ENCODE assay signal across 15 cellular contexts in genomic region chr1:96521994-96522760, GRCh38.
DNase-seq lines count a peak whose midpoint lies in the region; ATAC-seq and TF ChIP-seq lines count a peak whose summit lies in the region.
"Had no signal": no experiment of that assay in that cellular context is flagged by ENCODE, and none has a peak within 500 bp of the region (broad histone marks: within the 10 kb centered on the region; RNA-seq: fewer than 3 reads in every experiment).

No MANE protein-coding gene starts in this region.

- H3K4me1 Mint-ChIP-seq in MCF 10A (ENCODE audit: insufficient read depth, unreplicated experiment) = peaks cover 11% of the 10 kb centered on the region
- H3K4me1 Mint-ChIP-seq: CD8-positive, alpha-beta memory T cell had no signal

- no peaks in the 10 kb centered on the region for H3K36me3 Mint-ChIP-seq in MCF 10A (ENCODE audit: insufficient read depth, unreplicated experiment)
- H3K36me3 Mint-ChIP-seq: CD8-positive, alpha-beta memory T cell had no signal

- TF ChIP-seq CTCF in MCF 10A (IDR thresholded peaks at IDR 0.05; ENCODE audit: unreplicated experiment) (no peak), breast epithelium (IDR thresholded peaks at IDR 0.05) (no peak), foreskin fibroblast (IDR thresholded peaks at IDR 0.05; ENCODE audit: low read depth, low read length) (no peak), body of pancreas (IDR thresholded peaks at IDR 0.05) (no peak)

- WGBS in body of pancreas, 2 donors = 61 to 72% methylated on average over 2 of the region's 2 CpGs

- peak overlapping the region in 1 of 2 donors; percentile 61 for H3K27ac ChIP-seq in breast epithelium
- H3K27ac ChIP-seq in body of pancreas = no peak overlapping the region
- H3K27ac ChIP-seq: 22Rv1 had no signal

- no peak overlapping the region for H3K27ac Mint-ChIP-seq in MCF 10A (ENCODE audit: low read depth, unreplicated experiment)
- H3K27ac Mint-ChIP-seq: CD8-positive, alpha-beta memory T cell; T-helper 1 cell treated with Interleukin-12 subunit alpha and Interleukin-12 subunit beta and Interleukin-4 antibody, amounts not matched to agents 30 μg/mL and 1 μg/mL, for 36 hours had no signal

- no peak for ATAC-seq in body of pancreas

- H3K4me1 ChIP-seq in breast epithelium = no peaks in the 10 kb centered on the region
- H3K4me1 ChIP-seq in body of pancreas = no peaks in the 10 kb centered on the region

- no peaks in the 10 kb centered on the region for H3K36me3 ChIP-seq in breast epithelium
- no peaks in the 10 kb centered on the region for H3K36me3 ChIP-seq in body of pancreas (replicated peaks in 1 of 2; ENCODE audit: insufficient read depth in 1 of 2, low read depth in 2 of 2)

- CTCF ChIA-PET in MCF 10A (lab: Yijun Ruan, JAX) = interaction anchor here (0.6 kb wide), 1 partner anchor 33 kb away, joined by 3 read pairs; no protein-coding TSS in a partner anchor

- intact Hi-C loops in MCF 10A (cut with micrococcal nuclease) = no loop called here
- intact Hi-C loops in breast epithelium (cut with DNase I; ENCODE audit: low total_unique reads) = no loop called here
- intact Hi-C loops in body of pancreas (cut with DNase I) = no loop called here

- DNase-seq in MCF 10A (ENCODE audit: unreplicated experiment) = peak; percentile 38
- DNase-seq in breast epithelium (ENCODE audit: low spot score in 2 of 2) = no peak
- DNase-seq in amniotic stem cell (lab: John Stamatoyannopoulos, UW) = peak; percentile 40
- peak; percentile 38 to 62 for DNase-seq in foreskin fibroblast
- no peak for DNase-seq in activated CD4-positive, alpha-beta T cell treated with anti-CD3 and anti-CD28 coated beads, Interleukin-2, amount 50 U/mL, for 4 hours
- no peak for DNase-seq in NCI-H345 treated with DMSO at 0.1 percent for 48 hours (lab: John Stamatoyannopoulos, UW; ENCODE audit: unreplicated experiment)
- DNase-seq in body of pancreas = no peak
- no peak for DNase-seq in medulla oblongata (ENCODE audit: extremely low spot score)
- DNase-seq: activated CD4-positive, alpha-beta T cell treated with anti-CD3 and anti-CD28 coated beads for 48 hours; CD8-positive, alpha-beta memory T cell; NCI-H1417 treated with DMSO at 0.1 percent for 48 hours; NCI-H510A; small intestine had no signal

- H3K4me3 ChIP-seq in breast epithelium (no peak overlapping the region), foreskin fibroblast (ENCODE audit: low read depth in 1 of 2, low read length in 2 of 2) (no peak overlapping the region), body of pancreas (no peak overlapping the region)

- no peak for TF ChIP-seq POLR2A in breast epithelium (IDR thresholded peaks at IDR 0.05)
- no peak for TF ChIP-seq POLR2A in body of pancreas (IDR thresholded peaks at IDR 0.05)

- no peaks in the 10 kb centered on the region for H3K27me3 ChIP-seq in breast epithelium
- no peaks in the 10 kb centered on the region for H3K27me3 ChIP-seq in body of pancreas

- BruUV-seq in MCF 10A (replicated peaks; lab: Mats Ljungman, UMichigan) = no TSS peak

- POLR2A ChIA-PET in MCF 10A (lab: Yijun Ruan, JAX) = no interaction called here

- H3K4me3 Mint-ChIP-seq in MCF 10A (ENCODE audit: unreplicated experiment) = no peak overlapping the region
- H3K4me3 Mint-ChIP-seq: CD8-positive, alpha-beta memory T cell; T-helper 1 cell treated with Interleukin-12 subunit alpha and Interleukin-12 subunit beta and Interleukin-4 antibody, amounts not matched to agents 30 μg/mL and 1 μg/mL, for 36 hours had no signal

- H3K9me3 ChIP-seq in breast epithelium = no peaks in the 10 kb centered on the region
- no peaks in the 10 kb centered on the region for H3K9me3 ChIP-seq in body of pancreas

- H3K9me3 Mint-ChIP-seq in MCF 10A (ENCODE audit: unreplicated experiment) = peaks cover 9% of the 10 kb centered on the region

- no peaks in the 10 kb centered on the region for H3K27me3 Mint-ChIP-seq in MCF 10A (ENCODE audit: insufficient read depth, unreplicated experiment)
- H3K27me3 Mint-ChIP-seq: CD8-positive, alpha-beta memory T cell had no signal

Comparison
In these comparisons a context has a peak if more than half of its experiments do, and no peak if none do; other contexts are left out.
1. DNase-seq: peak in MCF 10A (single experiment), amniotic stem cell (single experiment) and foreskin fibroblast (2 of 2); none in breast epithelium (0 of 2), activated CD4-positive, alpha-beta T cell treated with anti-CD3 and anti-CD28 coated beads, Interleukin-2, amount 50 U/mL, for 4 hours (0 of 2), NCI-H345 treated with DMSO at 0.1 percent for 48 hours (single experiment), body of pancreas (0 of 4) and medulla oblongata (single experiment).